ENCODE assay signal across 22 cellular contexts in the genomic region with DNA sequence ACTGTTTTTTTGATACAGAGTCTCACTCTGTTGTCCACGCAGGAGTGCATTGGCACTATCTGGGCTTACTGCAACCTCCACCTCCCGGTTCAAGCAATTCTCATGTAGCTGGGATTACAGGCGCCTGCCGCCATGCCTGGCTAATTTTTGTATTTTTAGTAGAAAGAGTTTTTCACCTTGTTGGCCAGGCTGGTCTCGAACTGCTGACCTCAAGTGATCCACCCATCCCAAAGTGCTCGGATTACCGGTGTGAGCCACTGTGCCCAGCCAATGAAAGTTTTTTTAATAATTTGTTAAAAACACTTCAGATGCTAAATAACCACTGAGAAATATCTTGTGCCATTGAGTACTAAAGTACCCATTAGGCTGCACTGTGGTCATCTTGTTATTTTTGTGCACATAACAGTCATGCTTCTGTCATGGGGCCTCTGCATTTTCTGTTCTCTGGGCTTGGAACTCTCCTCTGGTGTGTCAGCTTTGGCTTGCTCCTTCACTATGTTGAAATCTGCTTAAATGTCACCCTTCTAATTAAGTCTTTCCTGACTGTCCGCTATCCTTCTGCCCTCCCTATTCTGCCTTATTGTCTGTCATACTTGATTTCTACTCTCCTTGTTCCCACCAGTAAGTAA.
DNase-seq lines count a peak whose midpoint lies in the region; ATAC-seq and TF ChIP-seq lines count a peak whose summit lies in the region.
"Had no signal": no experiment of that assay in that cellular context is flagged by ENCODE, and none has a peak within 500 bp of the region (broad histone marks: within the 10 kb centered on the region; RNA-seq: fewer than 3 reads in every experiment).

No MANE protein-coding gene starts in this region.

- H3K9ac ChIP-seq in adipocyte (ENCODE audit: low read length): no peak overlapping the region
- H3K9ac ChIP-seq: BLaER1 had no signal

- CTCF ChIA-PET in activated CD4-positive, alpha-beta T cell treated with anti-CD3 and anti-CD28 coated beads for 36 hours (lab: Charles Lee): no interaction called here
- CTCF ChIA-PET in activated CD4-positive, alpha-beta T cell treated with anti-CD3 and anti-CD28 coated beads, Interleukin-2, amount 10 ng/mL, durations not matched to agents 7 days and 5 days (lab: Charles Lee): no interaction called here

- H3K4me1 ChIP-seq in adipocyte (ENCODE audit: control insufficient read depth, insufficient read depth, low read length): peaks cover 12% of the 10 kb centered on the region
- H3K4me1 ChIP-seq in hepatocyte (ENCODE audit: insufficient read depth): no peaks in the 10 kb centered on the region
- H3K4me1 ChIP-seq: BLaER1 had no signal

- H4K20me1 ChIP-seq in hepatocyte (ENCODE audit: insufficient read depth, poor library complexity, severe bottlenecking): no peaks in the 10 kb centered on the region
- H4K20me1 ChIP-seq: BLaER1 had no signal

- 95% methylated on average over 8 of the region's 8 CpGs for WGBS in hepatocyte (ENCODE audit: low lambda C conversion rate, missing lambda C conversion rate)

- H3K9me3 Mint-ChIP-seq in activated CD4-positive, alpha-beta T cell treated with anti-CD3 and anti-CD28 coated beads for 36 hours (ENCODE audit: low read depth): no peaks in the 10 kb centered on the region
- H3K9me3 Mint-ChIP-seq in activated CD4-positive, alpha-beta T cell treated with anti-CD3 and anti-CD28 coated beads, Interleukin-2, amount 10 ng/mL, durations not matched to agents 7 days and 5 days: no peaks in the 10 kb centered on the region
- H3K9me3 Mint-ChIP-seq: activated T-helper 1 cell treated with anti-CD3 and anti-CD28 coated beads, Interleukin-12 subunit alpha, Interleukin-12 subunit beta, Interleukin-2, Interleukin-4 antibody, amounts not matched to agents 30 ng/mL and 10 ng/mL and 1 ng/mL, durations not matched to agents 14 hours and 24 hours and 36 hours; dendritic cell treated with granulocyte-macrophage colony-stimulating factor and Interleukin-4, amounts not matched to agents 40 ng/mL and 50 ng/mL, for 4 days; stimulated activated naive CD8-positive, alpha-beta T cell treated with anti-CD3 and anti-CD28 coated beads, Interleukin-15, amount 100 ng/mL, for 72 hours; type B pancreatic cell had no signal

- H2AFZ ChIP-seq in hepatocyte: no peak overlapping the region

- intact Hi-C loops in activated CD4-positive, alpha-beta T cell treated with anti-CD3 and anti-CD28 coated beads for 36 hours (cut with DNase I, micrococcal nuclease): no loop called here
- intact Hi-C loops in left ventricle myocardium superior (cut with micrococcal nuclease): no loop called here

- H3K4me3 ChIP-seq in adipocyte (ENCODE audit: low read length): no peak overlapping the region
- no peak overlapping the region for H3K4me3 ChIP-seq in hepatocyte
- H3K4me3 ChIP-seq: BLaER1 had no signal

- peaks cover 5% of the 10 kb centered on the region for H3K9me3 ChIP-seq in adipocyte (ENCODE audit: control insufficient read depth, low read length)
- no peaks in the 10 kb centered on the region for H3K9me3 ChIP-seq in hepatocyte (ENCODE audit: low read depth)
- H3K9me3 ChIP-seq: BLaER1 had no signal

- no peak for ATAC-seq in activated CD4-positive, alpha-beta T cell treated with anti-CD3 and anti-CD28 coated beads for 36 hours
- ATAC-seq in left ventricle myocardium superior: peak; percentile 89
- ATAC-seq in GM18909 (IDR thresholded peaks at IDR 0.05; ENCODE audit: poor library complexity, unreplicated experiment): no peak
- ATAC-seq: activated CD4-positive, CD25-positive, alpha-beta regulatory T cell treated with anti-CD3 and anti-CD28 coated beads, Interleukin-2, amount 50 U/mL, for 24 hours; stimulated activated naive CD8-positive, alpha-beta T cell treated with anti-CD3 and anti-CD28 coated beads, Interleukin-15, amount 100 ng/mL, for 72 hours had no signal

- no peak for DNase-seq in activated CD4-positive, alpha-beta T cell treated with anti-CD3 and anti-CD28 coated beads for 36 hours
- DNase-seq in activated CD4-positive, alpha-beta T cell treated with anti-CD3 and anti-CD28 coated beads, Interleukin-2, amount 10 ng/mL, durations not matched to agents 7 days and 5 days: no peak
- peak; percentile 18 for DNase-seq in adipocyte (ENCODE audit: low read depth)
- no peak for DNase-seq in left ventricle myocardium superior
- peak; percentile 47 for DNase-seq in stromal cell of bone marrow (ENCODE audit: low read depth)
- DNase-seq in T1000 (lab: John Stamatoyannopoulos, UW): no peak
- no peak for DNase-seq in hepatocyte (ENCODE audit: low spot score)
- DNase-seq: H7; MM.1S; NCI-H146; NCI-H2171; OCI-M1; stimulated activated CD4-positive, alpha-beta T cell treated with anti-CD3 and anti-CD28 coated beads, Interleukin-2, amount 100 ng/mL, for 48 hours; stimulated activated naive CD8-positive, alpha-beta T cell treated with anti-CD3 and anti-CD28 coated beads, Interleukin-15, amount 100 ng/mL, for 72 hours; T-helper 2 cell had no signal

- H3K27ac Mint-ChIP-seq in activated CD4-positive, alpha-beta T cell treated with anti-CD3 and anti-CD28 coated beads for 36 hours: peak overlapping the region; percentile 1
- H3K27ac Mint-ChIP-seq in activated CD4-positive, alpha-beta T cell treated with anti-CD3 and anti-CD28 coated beads, Interleukin-2, amount 10 ng/mL, durations not matched to agents 7 days and 5 days: no peak overlapping the region
- H3K27ac Mint-ChIP-seq: activated T-helper 1 cell treated with anti-CD3 and anti-CD28 coated beads, Interleukin-12 subunit alpha, Interleukin-12 subunit beta, Interleukin-2, Interleukin-4 antibody, amounts not matched to agents 30 ng/mL and 10 ng/mL and 1 ng/mL, durations not matched to agents 14 hours and 24 hours and 36 hours; dendritic cell treated with granulocyte-macrophage colony-stimulating factor and Interleukin-4, amounts not matched to agents 40 ng/mL and 50 ng/mL, for 4 days; type B pancreatic cell had no signal

- no peak for TF ChIP-seq CTCF in hepatocyte (IDR thresholded peaks at IDR 0.05; ENCODE audit: poor library complexity)

- no peak overlapping the region for H3K4me2 ChIP-seq in hepatocyte
- H3K4me2 ChIP-seq: BLaER1 had no signal

- H3K27me3 ChIP-seq in adipocyte (replicated peaks; ENCODE audit: control insufficient read depth, insufficient read depth, low read length) (no peaks in the 10 kb centered on the region), hepatocyte (no peaks in the 10 kb centered on the region)
- H3K27me3 ChIP-seq: BLaER1 had no signal

- POLR2A ChIA-PET in activated CD4-positive, alpha-beta T cell treated with anti-CD3 and anti-CD28 coated beads for 36 hours (lab: Charles Lee): no interaction called here
- POLR2A ChIA-PET in activated CD4-positive, alpha-beta T cell treated with anti-CD3 and anti-CD28 coated beads, Interleukin-2, amount 10 ng/mL, durations not matched to agents 7 days and 5 days (lab: Charles Lee): no interaction called here

- peaks cover 41% of the 10 kb centered on the region for H3K36me3 Mint-ChIP-seq in activated CD4-positive, alpha-beta T cell treated with anti-CD3 and anti-CD28 coated beads for 36 hours (ENCODE audit: low read depth)
- peaks cover 22% of the 10 kb centered on the region for H3K36me3 Mint-ChIP-seq in activated CD4-positive, alpha-beta T cell treated with anti-CD3 and anti-CD28 coated beads, Interleukin-2, amount 10 ng/mL, durations not matched to agents 7 days and 5 days (ENCODE audit: low read depth)

- H3K9me2 ChIP-seq in hepatocyte (replicated peaks; ENCODE audit: insufficient read depth): no peaks in the 10 kb centered on the region

- peaks cover 54% of the 10 kb centered on the region for H3K36me3 ChIP-seq in adipocyte (ENCODE audit: control insufficient read depth, insufficient read depth, low read length, severe bottlenecking)
- H3K36me3 ChIP-seq in hepatocyte (replicated peaks; ENCODE audit: insufficient read depth, low read depth): no peaks in the 10 kb centered on the region

- H3K27ac ChIP-seq in hepatocyte: no peak overlapping the region
- H3K27ac ChIP-seq: 22Rv1, BLaER1 had no signal

- no peaks in the 10 kb centered on the region for H3K27me3 Mint-ChIP-seq in activated CD4-positive, alpha-beta T cell treated with anti-CD3 and anti-CD28 coated beads for 36 hours
- no peaks in the 10 kb centered on the region for H3K27me3 Mint-ChIP-seq in activated CD4-positive, alpha-beta T cell treated with anti-CD3 and anti-CD28 coated beads, Interleukin-2, amount 10 ng/mL, durations not matched to agents 7 days and 5 days
- H3K27me3 Mint-ChIP-seq: dendritic cell treated with granulocyte-macrophage colony-stimulating factor and Interleukin-4, amounts not matched to agents 40 ng/mL and 50 ng/mL, for 4 days; stimulated activated naive CD8-positive, alpha-beta T cell treated with anti-CD3 and anti-CD28 coated beads, Interleukin-15, amount 100 ng/mL, for 72 hours; type B pancreatic cell had no signal

- no peak overlapping the region for H3K4me3 Mint-ChIP-seq in activated CD4-positive, alpha-beta T cell treated with anti-CD3 and anti-CD28 coated beads for 36 hours
- no peak overlapping the region for H3K4me3 Mint-ChIP-seq in activated CD4-positive, alpha-beta T cell treated with anti-CD3 and anti-CD28 coated beads, Interleukin-2, amount 10 ng/mL, durations not matched to agents 7 days and 5 days
- H3K4me3 Mint-ChIP-seq: activated T-helper 1 cell treated with anti-CD3 and anti-CD28 coated beads, Interleukin-12 subunit alpha, Interleukin-12 subunit beta, Interleukin-2, Interleukin-4 antibody, amounts not matched to agents 30 ng/mL and 10 ng/mL and 1 ng/mL, durations not matched to agents 14 hours and 24 hours and 36 hours; dendritic cell treated with granulocyte-macrophage colony-stimulating factor and Interleukin-4, amounts not matched to agents 40 ng/mL and 50 ng/mL, for 4 days; stimulated activated naive CD8-positive, alpha-beta T cell treated with anti-CD3 and anti-CD28 coated beads, Interleukin-15, amount 100 ng/mL, for 72 hours; type B pancreatic cell had no signal

- H3K4me1 Mint-ChIP-seq in activated CD4-positive, alpha-beta T cell treated with anti-CD3 and anti-CD28 coated beads for 36 hours: no peaks in the 10 kb centered on the region
- peaks cover 3% of the 10 kb centered on the region for H3K4me1 Mint-ChIP-seq in activated CD4-positive, alpha-beta T cell treated with anti-CD3 and anti-CD28 coated beads, Interleukin-2, amount 10 ng/mL, durations not matched to agents 7 days and 5 days
- H3K4me1 Mint-ChIP-seq: stimulated activated naive CD8-positive, alpha-beta T cell treated with anti-CD3 and anti-CD28 coated beads, Interleukin-15, amount 100 ng/mL, for 72 hours had no signal

- no peaks in the 10 kb centered on the region for H3K79me2 ChIP-seq in hepatocyte

Comparison
In these comparisons a context has a peak if more than half of its experiments do, and no peak if none do; other contexts are left out.
1. DNase-seq: peak in adipocyte (single experiment) and stromal cell of bone marrow (single experiment); none in activated CD4-positive, alpha-beta T cell treated with anti-CD3 and anti-CD28 coated beads for 36 hours (single experiment), activated CD4-positive, alpha-beta T cell treated with anti-CD3 and anti-CD28 coated beads, Interleukin-2, amount 10 ng/mL, durations not matched to agents 7 days and 5 days (single experiment), left ventricle myocardium superior (single experiment), T1000 (single experiment) and hepatocyte (single experiment).